8 cellular contexts compared by ENCODE assay signal in genomic region chr20:49914310-49915117, GRCh38. TPM values are rescaled to one million over a fixed set of nuclear protein-coding genes. Genes with fewer than 3 reads are reported as not detected.
DNase-seq lines count a peak whose midpoint lies in the region; ATAC-seq and TF ChIP-seq lines count a peak whose summit lies in the region.

No MANE protein-coding gene starts in this region.

- no peak overlapping the region for H4K91ac ChIP-seq in neuronal stem cell (ENCODE audit: low read depth, low read length, poor library complexity)

- TF ChIP-seq CTCF in AG10803 (conservative IDR thresholded peaks at IDR 0.05; ENCODE audit: low read length) (no peak), epithelial cell of proximal tubule (conservative IDR thresholded peaks at IDR 0.05; ENCODE audit: low read depth, low read length) (no peak)

- H2BK120ac ChIP-seq in neuronal stem cell (ENCODE audit: low read depth, low read length) = no peak overlapping the region

- peaks cover 9% of the 10 kb centered on the region for H3K79me1 ChIP-seq in neuronal stem cell (ENCODE audit: low read depth, low read length)

- H3K4me3 ChIP-seq in AG10803 (ENCODE audit: low read length) = peak overlapping the region; percentile 98
- H3K4me3 ChIP-seq in SJCRH30 = peak overlapping the region; percentile 95
- H3K4me3 ChIP-seq in epithelial cell of proximal tubule (ENCODE audit: low read depth, low read length) = peak overlapping the region; percentile 99
- peak overlapping the region; percentile 86 to 93 for H3K4me3 ChIP-seq in neuronal stem cell (ENCODE audit: low read length in 2 of 2)

- peak overlapping the region; percentile 22 for H3K23ac ChIP-seq in neuronal stem cell (ENCODE audit: low read depth, low read length, poor library complexity)

- H3K27ac ChIP-seq in SJCRH30 = no peak overlapping the region; the same call in 1 of the 2 replicates
- H3K27ac ChIP-seq in neuronal stem cell (replicated peaks; ENCODE audit: low read length) = no peak overlapping the region

- H3K9ac ChIP-seq in neuronal stem cell (ENCODE audit: low read depth, low read length, poor library complexity) = peak overlapping the region; percentile 94

- peak overlapping the region; percentile 100 for H2BK5ac ChIP-seq in neuronal stem cell (ENCODE audit: low read length)

- H4K8ac ChIP-seq in neuronal stem cell (ENCODE audit: low read depth, low read length) = no peak overlapping the region

- H3K9me3 ChIP-seq in SJCRH30 (replicated peaks) (no peaks in the 10 kb centered on the region), neuronal stem cell (replicated peaks in 1 of 2; ENCODE audit: control insufficient read depth in 2 of 2, insufficient read depth in 1 of 2, low read depth in 1 of 2, low read length in 2 of 2) (no peaks in the 10 kb centered on the region)

- H3K27me3 ChIP-seq in SJCRH30 (no peaks in the 10 kb centered on the region), neuronal stem cell (ENCODE audit: control insufficient read depth in 3 of 3, insufficient read depth in 3 of 3, low read depth in 1 of 3, low read length in 3 of 3) (no peaks in the 10 kb centered on the region)

- WGBS in neuronal stem cell (ENCODE audit: extremely low coverage in 2 of 2, insufficient read length in 2 of 2, insufficient replicate concordance in 1 of 2), 2 donors = no CpG with 5 or more reads among the region's 19 CpGs

- H2AK5ac ChIP-seq in neuronal stem cell (ENCODE audit: low read depth, low read length) = peak overlapping the region; percentile 41

- DNase-seq in AG10803 (ENCODE audit: low read depth) = no peak
- DNase-seq in SJCRH30 = peak in 1 of 2 experiments; percentile 36
- DNase-seq in epithelial cell of proximal tubule (ENCODE audit: low read depth) = no peak
- DNase-seq in neuronal stem cell (ENCODE audit: low spot score) = no peak
- no peak for DNase-seq in DMS153 treated with DMSO at 0.1 percent for 48 hours (lab: John Stamatoyannopoulos, UW; ENCODE audit: unreplicated experiment)
- no peak for DNase-seq in hippocampal formation (lab: John Stamatoyannopoulos, UW)
- DNase-seq in T-helper 9 cell = no peak

- H3K18ac ChIP-seq in neuronal stem cell (ENCODE audit: low read length) = peak overlapping the region; percentile 11

- H3K14ac ChIP-seq in neuronal stem cell (ENCODE audit: low read length) = no peak overlapping the region

- H3K4ac ChIP-seq in neuronal stem cell (ENCODE audit: low read length) = no peak overlapping the region

- no peak overlapping the region for H2BK12ac ChIP-seq in neuronal stem cell (ENCODE audit: low read length)

- no peak overlapping the region for H2BK15ac ChIP-seq in neuronal stem cell (ENCODE audit: low read length)

- H3K4me2 ChIP-seq in neuronal stem cell (ENCODE audit: insufficient read depth, low read length, poor library complexity, severe bottlenecking) = peak overlapping the region; percentile 83

- peak overlapping the region; percentile 100 for H2AFZ ChIP-seq in neuronal stem cell (ENCODE audit: low read length)

- H3K4me1 ChIP-seq in SJCRH30 (peaks cover 4% of the 10 kb centered on the region), neuronal stem cell (ENCODE audit: control insufficient read depth in 2 of 2, insufficient read depth in 1 of 2, low read depth in 1 of 2, low read length in 2 of 2) (peaks cover 6 to 18% of the 10 kb centered on the region in 2 donors)

- ATAC-seq in GM21528 (IDR thresholded peaks at IDR 0.05; ENCODE audit: low FRiP score, unreplicated experiment) = peak; percentile 13

- no peaks in the 10 kb centered on the region for H3K36me3 ChIP-seq in SJCRH30
- H3K36me3 ChIP-seq in neuronal stem cell (replicated peaks in 1 of 2; ENCODE audit: control insufficient read depth in 2 of 2, insufficient read depth in 2 of 2, low read length in 2 of 2) = peaks cover 0 to 2% of the 10 kb centered on the region in 2 donors

RNA-seq across cellular contexts. Expression of gene SPATA2, which starts 0.8 kb away (rescaled TPM):
- 8.2 and 8.3 TPM in 2 replicates for total RNA-seq in SJCRH30 (2014; rRNA removed; shearing (Covaris generic))
- total RNA-seq in epithelial cell of proximal tubule = 3.2 and 5.3 TPM in 2 replicates
- 9.3 TPM for polyA plus RNA-seq in neuronal stem cell (2013, experiment 1 of 2)
- 9.3 TPM for polyA plus RNA-seq in neuronal stem cell (2013, experiment 2 of 2)

RNA-seq across cellular contexts. Expression of gene RNF114, which starts 21.7 kb away (rescaled TPM):
- total RNA-seq in SJCRH30 (2014; rRNA removed; shearing (Covaris generic)) = 107 and 108 TPM in 2 replicates
- total RNA-seq in epithelial cell of proximal tubule = 152 and 157 TPM in 2 replicates
- polyA plus RNA-seq in neuronal stem cell (2013, experiment 1 of 2) = 37.2 TPM
- polyA plus RNA-seq in neuronal stem cell (2013, experiment 2 of 2) = 37.0 TPM
